In the genomic region with DNA sequence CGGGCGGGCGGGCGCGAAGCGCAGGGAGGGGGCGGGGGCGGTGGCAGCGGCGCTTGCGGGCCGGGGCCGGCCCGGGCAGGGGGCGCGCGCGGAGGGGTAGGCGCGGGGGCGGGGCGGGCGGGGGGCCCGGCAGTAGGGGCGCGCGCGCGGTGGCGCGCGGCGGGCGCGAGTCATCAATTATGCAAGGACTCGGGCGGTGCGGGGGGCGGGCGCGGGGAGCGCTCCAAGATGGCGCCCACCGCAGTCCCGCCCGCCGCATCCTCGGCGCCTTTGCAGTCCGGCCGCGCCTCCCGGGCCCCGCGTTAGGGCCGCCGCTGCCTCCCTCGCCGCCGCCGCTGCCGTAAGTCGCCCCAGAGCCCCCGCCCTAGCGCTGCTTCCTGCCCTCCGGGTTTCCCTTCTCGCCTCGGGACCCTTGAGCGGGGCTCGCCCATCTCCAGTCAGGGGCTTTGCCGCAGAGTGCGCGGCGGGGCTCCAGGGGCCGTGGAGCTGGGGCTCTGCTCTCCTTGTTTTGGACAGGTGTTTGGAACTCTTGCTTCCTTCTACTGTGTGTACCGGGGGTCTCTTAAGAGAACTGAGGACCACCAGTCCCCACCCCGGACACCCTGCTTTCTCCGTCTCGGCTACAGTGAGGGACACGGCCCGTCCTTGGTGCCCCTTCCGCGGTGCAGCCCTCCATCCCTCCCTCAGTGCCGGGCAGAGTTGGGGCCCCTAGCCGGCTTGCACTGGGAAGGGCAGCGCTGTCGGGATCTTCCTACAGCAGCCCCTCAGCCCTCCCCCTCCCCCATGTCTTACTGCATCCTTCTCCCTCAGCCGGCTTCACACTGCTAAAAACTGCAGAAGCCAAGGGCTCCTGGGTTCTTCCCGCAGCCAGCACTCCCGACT, we compare ENCODE assay signal across 8 cellular contexts. TPM values are rescaled to one million over a fixed set of nuclear protein-coding genes. Genes with fewer than 3 reads are reported as not detected.
DNase-seq lines count a peak whose midpoint lies in the region; ATAC-seq and TF ChIP-seq lines count a peak whose summit lies in the region.

A gene (plus strand): TSS at position 214 of the 882 bp plus-strand sequence. CDS start 71,585 bp downstream, outside the sequence.

- in situ Hi-C loops in ACHN (cut with HindIII; ENCODE audit: low pct_ligation_motif_present, low pct_unique_long_range_greater_than_20kb, low sequenced_read_pairs): no loop called here

- H3K4me3 ChIP-seq in lung: peak within 1 kb of the TSS; percentile 15

- no peak within 1 kb of the TSS for H3K27ac ChIP-seq in lung (ENCODE audit: low read depth in 1 of 2, low read length in 1 of 2)

- no peaks in the 10 kb centered on the region for H3K36me3 ChIP-seq in lung (ENCODE audit: control insufficient read depth in 2 of 2, insufficient read depth in 2 of 2, low read length in 2 of 2)

- no peaks in the 10 kb centered on the region for H3K9me3 ChIP-seq in lung (ENCODE audit: control insufficient read depth in 2 of 2, insufficient read depth in 1 of 2, low read length in 1 of 2)

- ATAC-seq in GM18909 (IDR thresholded peaks at IDR 0.05; ENCODE audit: poor library complexity, unreplicated experiment) (peak; percentile 33), lung (ENCODE audit: insufficient read depth, low FRiP score) (no peak)

- H3K4me1 ChIP-seq in lung (ENCODE audit: control insufficient read depth in 2 of 2, insufficient read depth in 2 of 2, low read length in 2 of 2): peaks cover 0 to 6% of the 10 kb centered on the region in 2 donors

- DNase-seq in ACHN (peak; percentile 62), NCI-H146 (lab: John Stamatoyannopoulos, UW) (peak; percentile 91), dermis blood vessel endothelial cell (peak; percentile 28), lung (ENCODE audit: low spot score) (no peak), AML-193 (lab: John Stamatoyannopoulos, UW) (no peak)
- DNase-seq in activated CD4-positive, alpha-beta T cell treated with anti-CD3 and anti-CD28 coated beads, Interleukin-2, amount 50 U/mL, for 1 hour: peak; percentile 41
- DNase-seq in stimulated activated CD8-positive, alpha-beta memory T cell treated with anti-CD3 and anti-CD28 coated beads, Interleukin-2, amount 100 ng/mL, for 48 hours (ENCODE audit: low read depth in 2 of 2): peak; percentile 21 to 26

- TF ChIP-seq CTCF in lung (IDR thresholded peaks at IDR 0.05; ENCODE audit: control extremely low read depth, extremely low read depth): no peak

- WGBS in lung, 2 donors: 0 to 1% methylated on average over 44 to 90 of the region's 90 CpGs

- no peaks in the 10 kb centered on the region for H3K27me3 ChIP-seq in lung (ENCODE audit: control insufficient read depth, insufficient read depth)

RNA-seq across cellular contexts. Expression of the gene that starts here (rescaled TPM):
- 0.42 and 1.5 TPM in 2 replicates for total RNA-seq in dermis blood vessel endothelial cell
- total RNA-seq in lung: under 1 TPM; 0.46 to 0.77 TPM
- under 1 TPM; 0.06 to 0.07 TPM for polyA plus RNA-seq in lung

Comparison
In these comparisons a context has a peak if more than half of its experiments do, and no peak if none do; other contexts are left out.
1. DNase-seq: peak in ACHN (single experiment), NCI-H146 (single experiment), activated CD4-positive, alpha-beta T cell treated with anti-CD3 and anti-CD28 coated beads, Interleukin-2, amount 50 U/mL, for 1 hour (single experiment), dermis blood vessel endothelial cell (single experiment) and stimulated activated CD8-positive, alpha-beta memory T cell treated with anti-CD3 and anti-CD28 coated beads, Interleukin-2, amount 100 ng/mL, for 48 hours (2 of 2); none in lung (single experiment) and AML-193 (0 of 2).